18 cellular contexts compared by ENCODE assay signal in the genomic region with DNA sequence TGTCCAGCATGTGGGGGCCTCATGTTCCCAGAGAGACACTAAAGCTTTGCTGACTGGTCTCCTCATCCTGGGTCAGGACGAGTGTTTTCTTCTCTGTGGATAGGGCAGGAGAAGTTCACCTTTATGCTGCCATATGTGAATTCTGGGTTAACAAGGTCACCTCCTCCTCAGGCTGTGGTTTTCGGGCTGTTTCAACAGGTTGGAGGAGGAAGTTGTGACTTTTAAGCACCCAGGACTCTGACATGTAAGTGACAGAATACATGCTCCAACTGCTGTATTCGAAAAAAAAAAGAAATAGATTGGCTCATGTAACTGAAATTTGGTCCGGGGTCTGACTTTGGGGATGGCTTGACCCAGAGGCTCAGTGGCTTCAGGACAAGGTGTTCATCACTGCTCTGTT. TPM values are rescaled to one million over a fixed set of nuclear protein-coding genes. Genes with fewer than 3 reads are reported as not detected.
A peak's percentile ranks its signal among the peaks of the same experiment; 100 is the strongest.
DNase-seq lines count a peak whose midpoint lies in the region; ATAC-seq and TF ChIP-seq lines count a peak whose summit lies in the region.
"Had no signal": no experiment of that assay in that cellular context is flagged by ENCODE, and none has a peak within 500 bp of the region (broad histone marks: within the 10 kb centered on the region; RNA-seq: fewer than 3 reads in every experiment).

No MANE protein-coding gene starts in this region.

- no peaks in the 10 kb centered on the region for H3K9me3 Mint-ChIP-seq in CD4-positive, CD25-positive, alpha-beta regulatory T cell
- H3K9me3 Mint-ChIP-seq in activated T-helper 17 cell treated with anti-CD3 and anti-CD28 coated beads, Interleukin-2, amount 50 U/mL, for 72 hours = no peaks in the 10 kb centered on the region
- no peaks in the 10 kb centered on the region for H3K9me3 Mint-ChIP-seq in naive thymus-derived CD8-positive, alpha-beta T cell
- H3K9me3 Mint-ChIP-seq: CD14-positive monocyte, WTC11 had no signal

- WGBS in SK-N-SH (ENCODE audit: low lambda C conversion rate) = 20% methylated on average over 4 of the region's 4 CpGs

- no peak for TF ChIP-seq RAD21 in SK-N-SH (IDR thresholded peaks at IDR 0.05; ENCODE audit: low read length)

- H3K9me3 ChIP-seq in CD4-positive, CD25-positive, alpha-beta regulatory T cell (ENCODE audit: control insufficient read depth in 2 of 2, low read length in 2 of 2) = no peaks in the 10 kb centered on the region
- no peaks in the 10 kb centered on the region for H3K9me3 ChIP-seq in SK-N-SH
- H3K9me3 ChIP-seq: ovary had no signal

- POLR2A ChIA-PET in naive thymus-derived CD8-positive, alpha-beta T cell (lab: Charles Lee) = interaction anchor here (1.1 to 1.5 kb wide), 2 partner anchors 24 to 38 kb away, joined by 3 read pairs; no protein-coding TSS in a partner anchor
- POLR2A ChIA-PET in SK-N-SH (lab: Yijun Ruan, JAX) = interaction anchor here (0.7 kb wide), 1 partner anchor 22 kb away, joined by 3 read pairs; no protein-coding TSS in a partner anchor

- TF ChIP-seq EP300 in SK-N-SH (IDR thresholded peaks at IDR 0.05; ENCODE audit: borderline replicate concordance in 1 of 2, low read depth in 1 of 2, low read length in 1 of 2) = no peak

- TF ChIP-seq CTCF in SK-N-SH (IDR thresholded peaks at IDR 0.05) = no peak

- no peak overlapping the region for H3K9ac ChIP-seq in SK-N-SH

- H3K4me3 ChIP-seq in CD4-positive, CD25-positive, alpha-beta regulatory T cell (ENCODE audit: low read depth, low read length) = no peak overlapping the region
- no peak overlapping the region for H3K4me3 ChIP-seq in SK-N-SH (ENCODE audit: low read depth in 2 of 2, low read length in 1 of 2)
- H3K4me3 ChIP-seq: ovary, smooth muscle cell had no signal

- no peak overlapping the region for H2AFZ ChIP-seq in SK-N-SH (ENCODE audit: low read depth)

- H3K4me3 Mint-ChIP-seq in CD4-positive, CD25-positive, alpha-beta regulatory T cell = peak overlapping the region in 2 of 4 donors; percentile 64 to 67
- peak overlapping the region; percentile 72 for H3K4me3 Mint-ChIP-seq in activated T-helper 17 cell treated with anti-CD3 and anti-CD28 coated beads, Interleukin-2, amount 50 U/mL, for 72 hours
- peak overlapping the region; percentile 54 to 92 (median 79) for H3K4me3 Mint-ChIP-seq in naive thymus-derived CD8-positive, alpha-beta T cell
- H3K4me3 Mint-ChIP-seq: WTC11 had no signal

- H4K20me1 ChIP-seq in SK-N-SH (ENCODE audit: insufficient read depth) = no peaks in the 10 kb centered on the region

- DNase-seq in CD4-positive, CD25-positive, alpha-beta regulatory T cell = peak in 1 of 3 donors; percentile 28
- DNase-seq in naive thymus-derived CD8-positive, alpha-beta T cell = peak in 2 of 10 donors; percentile 35 to 42
- no peak for DNase-seq in HPDE6-E6E7 (ENCODE audit: extremely low spot score)
- no peak for DNase-seq in COR-L47 (lab: John Stamatoyannopoulos, UW)
- no peak for DNase-seq in activated gamma-delta T cell treated with Interleukin-2 at 50 U/mL for 16 hours
- no peak for DNase-seq in SK-N-SH
- DNase-seq: cortex of kidney, KG1, PC-3 had no signal

- peak in 1 of 2 donors; percentile 41 for ATAC-seq in CD4-positive, CD25-positive, alpha-beta regulatory T cell (ENCODE audit: low read depth in 2 of 2)
- peak; percentile 19 for ATAC-seq in HG03103 (IDR thresholded peaks at IDR 0.05; ENCODE audit: low read depth, unreplicated experiment)
- ATAC-seq in activated T-helper 17 cell treated with anti-CD3 and anti-CD28 coated beads, Interleukin-2, amount 50 U/mL, for 72 hours (replicated peaks) = peak; percentile 53
- peak; percentile 43 to 60 for ATAC-seq in naive thymus-derived CD8-positive, alpha-beta T cell
- ATAC-seq: PC-3 had no signal

- no peaks in the 10 kb centered on the region for H3K27me3 Mint-ChIP-seq in CD4-positive, CD25-positive, alpha-beta regulatory T cell
- H3K27me3 Mint-ChIP-seq in activated T-helper 17 cell treated with anti-CD3 and anti-CD28 coated beads, Interleukin-2, amount 50 U/mL, for 72 hours = no peaks in the 10 kb centered on the region
- no peaks in the 10 kb centered on the region for H3K27me3 Mint-ChIP-seq in naive thymus-derived CD8-positive, alpha-beta T cell

- no peaks in the 10 kb centered on the region for H3K9me2 ChIP-seq in SK-N-SH

- H3K36me3 Mint-ChIP-seq in CD4-positive, CD25-positive, alpha-beta regulatory T cell = no peaks in the 10 kb centered on the region
- H3K36me3 Mint-ChIP-seq in activated T-helper 17 cell treated with anti-CD3 and anti-CD28 coated beads, Interleukin-2, amount 50 U/mL, for 72 hours (ENCODE audit: low read depth) = no peaks in the 10 kb centered on the region
- peaks cover 0 to 4% (median 3%) of the 10 kb centered on the region in 3 donors for H3K36me3 Mint-ChIP-seq in naive thymus-derived CD8-positive, alpha-beta T cell
- H3K36me3 Mint-ChIP-seq: CD14-positive monocyte, WTC11 had no signal

- H3F3A ChIP-seq in SK-N-SH (replicated peaks; ENCODE audit: insufficient read depth) = no peaks in the 10 kb centered on the region

- H3K4me1 Mint-ChIP-seq in CD4-positive, CD25-positive, alpha-beta regulatory T cell = peaks cover 0 to 38% (median 18%) of the 10 kb centered on the region in 4 donors
- peaks cover 26% of the 10 kb centered on the region for H3K4me1 Mint-ChIP-seq in activated T-helper 17 cell treated with anti-CD3 and anti-CD28 coated beads, Interleukin-2, amount 50 U/mL, for 72 hours
- peaks cover 25 to 56% (median 40%) of the 10 kb centered on the region in 4 donors for H3K4me1 Mint-ChIP-seq in naive thymus-derived CD8-positive, alpha-beta T cell

- H3K4me1 ChIP-seq in CD4-positive, CD25-positive, alpha-beta regulatory T cell (ENCODE audit: control insufficient read depth, insufficient read depth, low read length, poor library complexity, severe bottlenecking) = peaks cover 15% of the 10 kb centered on the region
- H3K4me1 ChIP-seq in SK-N-SH (ENCODE audit: control insufficient read depth in 1 of 2, insufficient read depth in 2 of 2, low read depth in 1 of 2, low read length in 1 of 2) = peaks cover 0 to 2% of the 10 kb centered on the region in 2 experiments; a peak in 1 of 4 replicates

- no peaks in the 10 kb centered on the region for H3K27me3 ChIP-seq in CD4-positive, CD25-positive, alpha-beta regulatory T cell (ENCODE audit: control insufficient read depth, insufficient read depth, low read length)
- H3K27me3 ChIP-seq in SK-N-SH (ENCODE audit: insufficient read depth) = no peaks in the 10 kb centered on the region
- H3K27me3 ChIP-seq: ovary had no signal

- peak overlapping the region in 2 of 3 donors; percentile 43 to 84 for H3K27ac Mint-ChIP-seq in CD4-positive, CD25-positive, alpha-beta regulatory T cell
- peak overlapping the region; percentile 93 for H3K27ac Mint-ChIP-seq in activated T-helper 17 cell treated with anti-CD3 and anti-CD28 coated beads, Interleukin-2, amount 50 U/mL, for 72 hours
- peak overlapping the region in 9 of 10 donors; percentile 19 to 93 (median 63) for H3K27ac Mint-ChIP-seq in naive thymus-derived CD8-positive, alpha-beta T cell
- H3K27ac Mint-ChIP-seq: WTC11 had no signal

- no peaks in the 10 kb centered on the region for H3K79me2 ChIP-seq in SK-N-SH (ENCODE audit: insufficient read depth)

- no peak overlapping the region for H3K4me2 ChIP-seq in SK-N-SH
- H3K4me2 ChIP-seq: smooth muscle cell had no signal

- no peak overlapping the region for H3K27ac ChIP-seq in CD4-positive, CD25-positive, alpha-beta regulatory T cell (ENCODE audit: insufficient read depth, low read length, poor library complexity, severe bottlenecking)
- no peak overlapping the region for H3K27ac ChIP-seq in SK-N-SH (ENCODE audit: low read depth in 2 of 2, low read length in 1 of 2)

- H3K36me3 ChIP-seq in CD4-positive, CD25-positive, alpha-beta regulatory T cell (ENCODE audit: control insufficient read depth, insufficient read depth, low read length) = no peaks in the 10 kb centered on the region
- H3K36me3 ChIP-seq in SK-N-SH (replicated peaks in 1 of 2; ENCODE audit: control insufficient read depth in 1 of 2, insufficient read depth in 2 of 2, low read length in 1 of 2) = no peaks in the 10 kb centered on the region
- H3K36me3 ChIP-seq: ovary had no signal

- CTCF ChIA-PET in SK-N-SH (lab: Yijun Ruan, JAX) = interaction anchor here (1.0 to 1.7 kb wide), 7 partner anchors 11 to 256 kb away, joined by 3 to 5 read pairs (median 3); no protein-coding TSS in a partner anchor

TF ChIP-seq in SK-N-SH, 30 proteins besides CTCF, POLR2A, EP300 and RAD21 (continues in another document):
- TF ChIP-seq NFIC (IDR thresholded peaks at IDR 0.05; ENCODE audit: borderline replicate concordance) (no peak), MXI1 (IDR thresholded peaks at IDR 0.05; ENCODE audit: low read depth, low read length) (no peak)
- TF ChIP-seq, protein P1, sequence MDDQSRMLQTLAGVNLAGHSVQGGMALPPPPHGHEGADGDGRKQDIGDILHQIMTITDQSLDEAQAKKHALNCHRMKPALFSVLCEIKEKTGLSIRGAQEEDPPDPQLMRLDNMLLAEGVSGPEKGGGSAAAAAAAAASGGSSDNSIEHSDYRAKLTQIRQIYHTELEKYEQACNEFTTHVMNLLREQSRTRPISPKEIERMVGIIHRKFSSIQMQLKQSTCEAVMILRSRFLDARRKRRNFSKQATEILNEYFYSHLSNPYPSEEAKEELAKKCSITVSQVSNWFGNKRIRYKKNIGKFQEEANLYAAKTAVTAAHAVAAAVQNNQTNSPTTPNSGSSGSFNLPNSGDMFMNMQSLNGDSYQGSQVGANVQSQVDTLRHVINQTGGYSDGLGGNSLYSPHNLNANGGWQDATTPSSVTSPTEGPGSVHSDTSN (IDR thresholded peaks at IDR 0.05) = no peak

RNA-seq across cellular contexts. Expression of gene SNX20, which starts 54.2 kb away (rescaled TPM):
- 69.2 TPM for total RNA-seq in CD4-positive, CD25-positive, alpha-beta regulatory T cell
- polyA plus RNA-seq in CD4-positive, CD25-positive, alpha-beta regulatory T cell = 100 to 1,000 TPM; 122 to 173 (median 134) TPM
- total RNA-seq in activated T-helper 17 cell treated with anti-CD3 and anti-CD28 coated beads, Interleukin-2, amount 50 U/mL, for 72 hours = 10 to 100 TPM; 53.9 to 96.9 TPM
- 10 to 100 TPM; 38.3 to 42.8 TPM for total RNA-seq in naive thymus-derived CD8-positive, alpha-beta T cell
- polyA plus RNA-seq in naive thymus-derived CD8-positive, alpha-beta T cell = 10 to 100 TPM; 31.1 to 50.4 (median 34.4) TPM
- polyA plus RNA-seq in SK-N-SH (2012; rRNA removed) = not detected in 2 replicates
- not detected in 2 replicates for polyA plus RNA-seq in SK-N-SH (2012; cell fraction: cytosol; rRNA removed)
- not detected in 2 replicates for polyA plus RNA-seq in SK-N-SH (2012; cell fraction: nucleus; rRNA removed)
- total RNA-seq: astrocyte, epithelial cell of proximal tubule, G401, PC-3, smooth muscle cell, WTC11 had no signal
- polyA plus RNA-seq: smooth muscle cell had no signal
